8 cellular contexts compared by ENCODE assay signal in the genomic region with DNA sequence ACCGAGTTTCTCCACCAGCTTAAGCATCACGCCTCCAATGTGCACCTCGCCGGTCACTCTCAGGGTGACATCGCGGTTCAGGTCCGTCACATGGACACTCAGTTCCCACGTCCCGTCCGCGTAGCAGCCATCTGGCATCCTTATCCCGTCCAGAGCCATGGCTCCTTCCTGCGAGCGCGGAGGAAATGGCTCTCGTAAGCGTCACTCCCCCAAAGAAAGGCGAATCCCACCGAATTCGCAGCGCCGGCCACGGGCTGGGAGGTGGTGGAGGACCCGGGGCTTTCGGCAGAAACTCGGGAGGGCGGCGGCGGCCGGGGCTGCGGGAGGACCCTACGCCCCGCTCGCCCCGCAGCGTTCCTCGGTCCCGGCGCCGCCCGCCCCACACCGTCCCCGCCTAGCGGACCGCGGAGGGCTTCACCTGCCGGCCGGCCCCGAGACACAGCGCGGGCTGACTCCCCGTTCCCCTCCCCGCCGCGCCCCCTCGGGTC. TPM values are rescaled to one million over a fixed set of nuclear protein-coding genes. Genes with fewer than 3 reads are reported as not detected.
DNase-seq lines count a peak whose midpoint lies in the region; ATAC-seq and TF ChIP-seq lines count a peak whose summit lies in the region.

No MANE protein-coding gene starts in this region.

- H3K27me3 Mint-ChIP-seq in brain = peaks cover 15% of the 10 kb centered on the region

- peak in 1 of 2 donors; percentile 30 for TF ChIP-seq POLR2A in sigmoid colon (IDR thresholded peaks at IDR 0.05)

- H3K36me3 ChIP-seq in SJSA1 = peaks cover 42% of the 10 kb centered on the region
- peaks cover 18% of the 10 kb centered on the region for H3K36me3 ChIP-seq in iPS-18a (ENCODE audit: control insufficient read depth, low read depth, low read length)
- peaks cover 0 to 8% (median 0%) of the 10 kb centered on the region in 4 donors for H3K36me3 ChIP-seq in sigmoid colon

- H3K4me1 ChIP-seq in SJSA1 (replicated peaks) (peaks cover 26% of the 10 kb centered on the region), iPS-18a (ENCODE audit: control insufficient read depth, low read depth, low read length) (peaks cover 35% of the 10 kb centered on the region), sigmoid colon (peaks cover 0 to 65% (median 51%) of the 10 kb centered on the region in 4 donors)

- H3K9me3 ChIP-seq in SJSA1 (replicated peaks) (no peaks in the 10 kb centered on the region; the same call in 1 of the 2 replicates), iPS-18a (ENCODE audit: control insufficient read depth, low read depth, low read length) (no peaks in the 10 kb centered on the region), sigmoid colon (no peaks in the 10 kb centered on the region)

- DNase-seq in SJSA1 (ENCODE audit: low read depth in 1 of 2, low spot score in 2 of 2) (peak; percentile 48 to 50), sigmoid colon (peak; percentile 88), NK-92 (lab: John Stamatoyannopoulos, UW; ENCODE audit: unreplicated experiment) (no peak)

- intact Hi-C loops in sigmoid colon (cut with DNase I) = loop anchor here (5.0 to 10.0 kb wide), 3 partner anchors 43 to 246 kb away; a partner anchor contains a TSS

- TF ChIP-seq EP300 in sigmoid colon (IDR thresholded peaks at IDR 0.05) = no peak

- H3K4me1 Mint-ChIP-seq in brain = peaks cover 60% of the 10 kb centered on the region

- H3K27ac ChIP-seq in SJSA1 = peak overlapping the region; percentile 83
- no peak overlapping the region for H3K27ac ChIP-seq in iPS-18a (ENCODE audit: low read length)
- H3K27ac ChIP-seq in sigmoid colon = peak overlapping the region; percentile 98 to 100 (median 99)

- ATAC-seq in HG02852 (IDR thresholded peaks at IDR 0.05; ENCODE audit: unreplicated experiment) (peak; percentile 46), HG03139 (IDR thresholded peaks at IDR 0.05; ENCODE audit: unreplicated experiment) (no peak)

- peak overlapping the region; percentile 87 for H3K9ac ChIP-seq in iPS-18a (ENCODE audit: low read length)

- H3K4me3 ChIP-seq in GM12875 (ENCODE audit: low read depth, low read length) (peak overlapping the region; percentile 93), SJSA1 (peak overlapping the region; percentile 99), iPS-18a (ENCODE audit: low read length) (peak overlapping the region; percentile 99), sigmoid colon (peak overlapping the region; percentile 73 to 98 (median 90))

- 1% methylated on average over 56 of the region's 56 CpGs for WGBS in sigmoid colon, 2 donors

- no peaks in the 10 kb centered on the region for H3K9me3 Mint-ChIP-seq in brain

- no peaks in the 10 kb centered on the region for H3K27me3 ChIP-seq in SJSA1 (replicated peaks)
- no peaks in the 10 kb centered on the region for H3K27me3 ChIP-seq in iPS-18a (ENCODE audit: control insufficient read depth, insufficient read depth, low read length)
- H3K27me3 ChIP-seq in sigmoid colon = no peaks in the 10 kb centered on the region

- TF ChIP-seq CTCF in GM12875 (IDR thresholded peaks at IDR 0.05; ENCODE audit: borderline replicate concordance, insufficient read depth, low read depth, low read length) = no peak
- no peak for TF ChIP-seq CTCF in brain (conservative IDR thresholded peaks at IDR 0.05)
- peak in 1 of 4 experiments; percentile 9 for TF ChIP-seq CTCF in sigmoid colon (IDR thresholded peaks at IDR 0.05)

- peaks cover 14% of the 10 kb centered on the region for H3K36me3 Mint-ChIP-seq in brain

- peak overlapping the region; percentile 91 to 98 (median 96) for H3K4me3 Mint-ChIP-seq in brain

- H3K27ac Mint-ChIP-seq in brain = peak overlapping the region; percentile 88 to 99 (median 96)

RNA-seq across cellular contexts. Expression of a gene that starts 0.4 kb away (rescaled TPM):
- total RNA-seq in SJSA1 (2014; rRNA removed; shearing (Covaris generic)) = 164 and 207 TPM in 2 replicates
- polyA plus RNA-seq in brain (ENCODE audit: insufficient read depth, low read depth, low replicate concordance) = 26.0 TPM
- 100 to 1,000 TPM; 278 to 317 (median 297) TPM for total RNA-seq in sigmoid colon
- polyA plus RNA-seq in sigmoid colon = 10 to 100 TPM in 2 of 3 donors, 1 to 10 TPM in 1; 3.0 to 21.9 (median 13.8) TPM
